In genomic region chr2:225041210-225041870, GRCh38 we compare ENCODE assay signal across 8 cellular contexts. TPM values are rescaled to one million over a fixed set of nuclear protein-coding genes. Genes with fewer than 3 reads are reported as not detected.
A peak's percentile ranks its signal among the peaks of the same experiment; 100 is the strongest.
DNase-seq lines count a peak whose midpoint lies in the region; TF ChIP-seq lines count a peak whose summit lies in the region.

No MANE protein-coding gene starts in this region.

- no peak overlapping the region for H3K27ac Mint-ChIP-seq in H9
- no peak overlapping the region for H3K27ac Mint-ChIP-seq in neural progenitor cell

- H3K36me3 Mint-ChIP-seq in H9 (ENCODE audit: insufficient read depth in 1 of 3, low read depth in 3 of 3): no peaks in the 10 kb centered on the region
- no peaks in the 10 kb centered on the region for H3K36me3 Mint-ChIP-seq in neural progenitor cell

- peaks cover 24% of the 10 kb centered on the region; the same call in 1 of the 2 replicates for H3K27me3 ChIP-seq in H9 (ENCODE audit: insufficient read depth, low read length)
- H3K27me3 ChIP-seq in neural progenitor cell: peaks cover 90% of the 10 kb centered on the region

- H2AFZ ChIP-seq in H9 (ENCODE audit: low read length) (no peak overlapping the region), neural progenitor cell (replicated peaks) (peak overlapping the region; percentile 99)

- peaks cover 14% of the 10 kb centered on the region for H3K23me2 ChIP-seq in H9 (ENCODE audit: insufficient read length, low read depth, low read length, poor library complexity, severe bottlenecking)

- no peak overlapping the region for H2AK5ac ChIP-seq in H9 (ENCODE audit: insufficient read length, low read length)

- no CpG with 5 or more reads among the region's 28 CpGs for WGBS in H9 (ENCODE audit: extremely low coverage, insufficient read length, low lambda C conversion rate)

- no peak overlapping the region for H4K8ac ChIP-seq in H9 (replicated peaks; ENCODE audit: insufficient read length, low read depth, low read length)

- no peak overlapping the region for H3K56ac ChIP-seq in H9 (ENCODE audit: insufficient read length, low read depth, low read length)

- H3K23ac ChIP-seq in H9 (ENCODE audit: insufficient read length, low read depth, low read length): no peak overlapping the region

- no peak overlapping the region for H2BK15ac ChIP-seq in H9 (ENCODE audit: low read depth, low read length)

- H3K4me3 Mint-ChIP-seq in H9 (peak overlapping the region; percentile 58 to 82), neural progenitor cell (peak overlapping the region; percentile 87)

- H3K9me3 ChIP-seq in H9 (ENCODE audit: control insufficient read depth, low read depth, low read length) (no peaks in the 10 kb centered on the region), neural progenitor cell (ENCODE audit: low read depth) (no peaks in the 10 kb centered on the region)

- H2BK5ac ChIP-seq in H9 (ENCODE audit: insufficient read length, low read length): no peak overlapping the region

- TF ChIP-seq POLR2A in GM10847 (IDR thresholded peaks at IDR 0.05; ENCODE audit: extremely low read depth, insufficient read length): peak; percentile 46

- no peak overlapping the region for H4K5ac ChIP-seq in H9 (ENCODE audit: insufficient read length, low read depth, low read length)

- H3F3A ChIP-seq in neural progenitor cell (ENCODE audit: low read depth): peaks cover 7% of the 10 kb centered on the region

- H4K91ac ChIP-seq in H9 (ENCODE audit: insufficient read length, low read depth, low read length): no peak overlapping the region

- H2BK12ac ChIP-seq in H9 (ENCODE audit: insufficient read length, low read depth, low read length): no peak overlapping the region

- H3K79me2 ChIP-seq in H9 (ENCODE audit: insufficient read depth, low read length) (no peaks in the 10 kb centered on the region), neural progenitor cell (ENCODE audit: low read depth) (no peaks in the 10 kb centered on the region)

- H2BK120ac ChIP-seq in H9 (ENCODE audit: low read depth, low read length, poor library complexity, severe bottlenecking): no peak overlapping the region

- H3K79me1 ChIP-seq in H9 (ENCODE audit: insufficient read depth, low read depth, low read length, poor library complexity, severe bottlenecking): no peaks in the 10 kb centered on the region

- peak overlapping the region; percentile 69 for H3K4me3 ChIP-seq in neural progenitor cell

- H3K9me3 Mint-ChIP-seq in H9: no peaks in the 10 kb centered on the region; a peak in 1 of 5 replicates
- H3K9me3 Mint-ChIP-seq in neural progenitor cell: no peaks in the 10 kb centered on the region

- TF ChIP-seq CTCF in H9 (conservative IDR thresholded peaks at IDR 0.05): no peak
- no peak for TF ChIP-seq CTCF in neural progenitor cell (IDR thresholded peaks at IDR 0.05)

- H3K4ac ChIP-seq in H9 (ENCODE audit: low read depth, low read length): no peak overlapping the region

- H3K27me3 Mint-ChIP-seq in H9 (ENCODE audit: low read depth): peaks cover 78% of the 10 kb centered on the region
- H3K27me3 Mint-ChIP-seq in neural progenitor cell (ENCODE audit: insufficient read depth, low read depth): peaks cover 21% of the 10 kb centered on the region

- H3K27ac ChIP-seq in H9 (ENCODE audit: insufficient read length, low read depth, low read length): no peak overlapping the region
- no peak overlapping the region for H3K27ac ChIP-seq in neural progenitor cell
- H3K27ac ChIP-seq in substantia nigra (ENCODE audit: low read depth, low read length, poor library complexity, severe bottlenecking): peak overlapping the region; percentile 96

- no peak overlapping the region; the same call in 1 of the 2 replicates for H3K14ac ChIP-seq in H9 (ENCODE audit: insufficient read depth, low read length)

- no peaks in the 10 kb centered on the region for H3K36me3 ChIP-seq in neural progenitor cell

- no peaks in the 10 kb centered on the region for H3K4me1 ChIP-seq in H9 (ENCODE audit: insufficient read depth, low read length)
- H3K4me1 ChIP-seq in neural progenitor cell: peaks cover 10% of the 10 kb centered on the region

- H4K20me1 ChIP-seq in H9 (ENCODE audit: control insufficient read depth, insufficient read depth, insufficient read length): no peaks in the 10 kb centered on the region
- H4K20me1 ChIP-seq in neural progenitor cell (ENCODE audit: low read depth): no peaks in the 10 kb centered on the region

- H3K18ac ChIP-seq in H9 (ENCODE audit: insufficient read length, low read depth, low read length): no peak overlapping the region

- H2BK20ac ChIP-seq in H9 (ENCODE audit: low read depth, low read length, poor library complexity, severe bottlenecking): no peak overlapping the region

- no peak overlapping the region for H3T11ph ChIP-seq in H9 (ENCODE audit: low read length)

- H3K4me1 Mint-ChIP-seq in H9 (peaks cover 11 to 13% of the 10 kb centered on the region in 2 experiments), neural progenitor cell (peaks cover 17% of the 10 kb centered on the region)

- H3K4me2 ChIP-seq in H9 (ENCODE audit: insufficient read depth, insufficient read length, low read length) (peak overlapping the region; percentile 61), neural progenitor cell (peak overlapping the region; percentile 97)

- DNase-seq in H9 (peak; percentile 38), NAMALWA (ENCODE audit: low spot score) (peak; percentile 79), fibroblast of gingiva (ENCODE audit: low read depth) (peak; percentile 62), neural progenitor cell (ENCODE audit: low spot score) (peak; percentile 43), substantia nigra (lab: John Stamatoyannopoulos, UW) (peak in 39 of 49 donors; percentile 12 to 75 (median 51)), NCI-H1930 (lab: John Stamatoyannopoulos, UW) (no peak)
- peak; percentile 58 for DNase-seq in activated CD8-positive, alpha-beta memory T cell treated with anti-CD3 and anti-CD28 coated beads, Interleukin-2, amount 50 U/mL, for 4 hours

- H3K9ac ChIP-seq in H9 (ENCODE audit: extremely low read depth, insufficient read length, low read length) (no peak overlapping the region), neural progenitor cell (no peak overlapping the region)

RNA-seq across cellular contexts. Expression of gene DOCK10, which starts 0.9 kb away (rescaled TPM):
- total RNA-seq in H9 (2021): 0.61 and 0.79 TPM in 2 replicates
- 1.1 and 1.5 TPM in 2 replicates for total RNA-seq in neural progenitor cell (ENCODE audit: low replicate concordance)

Comparison
In these comparisons a context has a peak if more than half of its experiments do, and no peak if none do; other contexts are left out.
1. DNase-seq: peak in H9 (single experiment), NAMALWA (single experiment), activated CD8-positive, alpha-beta memory T cell treated with anti-CD3 and anti-CD28 coated beads, Interleukin-2, amount 50 U/mL, for 4 hours (single experiment), fibroblast of gingiva (single experiment), neural progenitor cell (single experiment) and substantia nigra (39 of 49); none in NCI-H1930 (0 of 2).